In genomic region chr14:30270200-30271161, GRCh38 we compare ENCODE assay signal across 8 cellular contexts.
DNase-seq lines count a peak whose midpoint lies in the region; ATAC-seq and TF ChIP-seq lines count a peak whose summit lies in the region.

No MANE protein-coding gene starts in this region.

- 50% methylated on average over 6 of the region's 29 CpGs; no CpG with 5 or more reads in 1 of the 2 experiments for WGBS in IMR-90 (ENCODE audit: extremely low coverage in 2 of 2, insufficient read length in 1 of 2), 2 experiments

- peak overlapping the region; percentile 12 for H2BK5ac ChIP-seq in IMR-90 (ENCODE audit: low read depth, low read length, poor library complexity, severe bottlenecking)

- H3K27me3 Mint-ChIP-seq in activated T-cell treated with anti-CD3 and anti-CD28 coated beads, Interleukin-2, amount 50 U/mL, for 72 hours (ENCODE audit: low read depth), result peaks cover 17% of the 10 kb centered on the region

- H2AK5ac ChIP-seq in IMR-90 (ENCODE audit: low read depth, low read length), result peak overlapping the region; percentile 88; the same call in 1 of the 2 replicates

- peak overlapping the region; percentile 77; the same call in 1 of the 2 replicates for H3K18ac ChIP-seq in IMR-90 (ENCODE audit: low read depth, low read length)

- no TSS peak for BruUV-seq in IMR-90 (replicated peaks; lab: Mats Ljungman, UMichigan)

- H3K36me3 ChIP-seq in IMR-90 (ENCODE audit: control insufficient read depth, insufficient read depth, low read length) (no peaks in the 10 kb centered on the region), thoracic aorta (no peaks in the 10 kb centered on the region)

- DNase-seq in EH (ENCODE audit: low read depth), result peak; percentile 85
- DNase-seq in IMR-90, result peak; percentile 81
- DNase-seq in OCI-M1 (lab: John Stamatoyannopoulos, UW), result peak; percentile 90
- peak; percentile 67 to 75 for DNase-seq in activated T-cell treated with anti-CD3 and anti-CD28 coated beads, Interleukin-2, amount 50 U/mL, for 72 hours
- DNase-seq in foreskin fibroblast, result peak; percentile 75 to 91
- DNase-seq in non-pigmented ciliary epithelial cell (ENCODE audit: low read depth), result peak; percentile 54
- peak; percentile 27 for DNase-seq in thoracic aorta (ENCODE audit: low spot score)

- H4K5ac ChIP-seq in IMR-90 (ENCODE audit: low read depth, low read length), result peak overlapping the region; percentile 54

- in situ Hi-C loops in IMR-90 (cut with MboI; ENCODE audit: low sequenced_read_pairs), result no loop called here

- H3K36me3 Mint-ChIP-seq in activated T-cell treated with anti-CD3 and anti-CD28 coated beads, Interleukin-2, amount 50 U/mL, for 72 hours (ENCODE audit: insufficient read depth in 2 of 2), result no peaks in the 10 kb centered on the region

- intact Hi-C loops in IMR-90 (cut with micrococcal nuclease), result loop anchor here (1.0 to 5.0 kb wide), 3 partner anchors 48 to 1516 kb away; no protein-coding TSS in a partner anchor

- peak overlapping the region; percentile 94 for H2AFZ ChIP-seq in IMR-90 (replicated peaks; ENCODE audit: low read length, poor library complexity)

- peak overlapping the region; percentile 74 for H3K14ac ChIP-seq in IMR-90 (replicated peaks; ENCODE audit: low read depth, low read length)

- no peak overlapping the region for H3K27ac ChIP-seq in IMR-90 (ENCODE audit: insufficient read depth, low read length)
- H3K27ac ChIP-seq in thoracic aorta, result no peak overlapping the region

- H3K79me1 ChIP-seq in IMR-90 (ENCODE audit: low read depth in 1 of 2, low read length in 2 of 2), result no peaks in the 10 kb centered on the region

- peak overlapping the region; percentile 69 for H4K91ac ChIP-seq in IMR-90 (ENCODE audit: insufficient read depth, low read depth, low read length)

- peak overlapping the region; percentile 80; the same call in 1 of the 2 replicates for H3K23ac ChIP-seq in IMR-90 (ENCODE audit: low read depth, low read length)

- H2BK20ac ChIP-seq in IMR-90 (ENCODE audit: low read depth, low read length), result peak overlapping the region; percentile 86

- peak overlapping the region; percentile 89 for H3K4me2 ChIP-seq in IMR-90 (ENCODE audit: low read depth, low read length)

- peaks cover 8% of the 10 kb centered on the region for H3K4me1 Mint-ChIP-seq in activated T-cell treated with anti-CD3 and anti-CD28 coated beads, Interleukin-2, amount 50 U/mL, for 72 hours (ENCODE audit: low read depth)

- H4K8ac ChIP-seq in IMR-90 (ENCODE audit: low read depth in 2 of 2, low read length in 2 of 2), result peak overlapping the region; percentile 42 to 77

- peak overlapping the region; percentile 18 for H2AK9ac ChIP-seq in IMR-90 (replicated peaks; ENCODE audit: low read depth, low read length, poor library complexity)

- TF ChIP-seq POLR2A in IMR-90 (IDR thresholded peaks at IDR 0.05; ENCODE audit: low read depth, low read length), result no peak

- peak overlapping the region; percentile 80 for H3K4ac ChIP-seq in IMR-90 (ENCODE audit: low read depth, low read length)

- H3K4me3 ChIP-seq in IMR-90 (ENCODE audit: insufficient read depth, low read depth, low read length), result peak overlapping the region; percentile 41
- peak overlapping the region; percentile 36 to 56 for H3K4me3 ChIP-seq in foreskin fibroblast (ENCODE audit: low read depth in 1 of 2, low read length in 2 of 2)
- peak overlapping the region; percentile 53 for H3K4me3 ChIP-seq in thoracic aorta

- TF ChIP-seq CTCF in IMR-90 (conservative IDR thresholded peaks at IDR 0.05; ENCODE audit: low read depth, low read length), result peak; percentile 81
- peak; percentile 98 for TF ChIP-seq CTCF in foreskin fibroblast (IDR thresholded peaks at IDR 0.05; ENCODE audit: low read depth, low read length)
- peak; percentile 82 for TF ChIP-seq CTCF in thoracic aorta (IDR thresholded peaks at IDR 0.05)

- no peaks in the 10 kb centered on the region for H4K20me1 ChIP-seq in IMR-90 (ENCODE audit: insufficient read depth, low read length)

- H2BK15ac ChIP-seq in IMR-90 (ENCODE audit: low read depth, low read length), result peak overlapping the region; percentile 78

- peaks cover 11% of the 10 kb centered on the region for H3K9me1 ChIP-seq in IMR-90 (ENCODE audit: insufficient read depth, low read length)

- peak overlapping the region; percentile 37; the same call in 1 of the 2 replicates for H3K56ac ChIP-seq in IMR-90 (ENCODE audit: extremely low read depth, insufficient read depth, low read length)

- H3K4me3 Mint-ChIP-seq in activated T-cell treated with anti-CD3 and anti-CD28 coated beads, Interleukin-2, amount 50 U/mL, for 72 hours, result peak overlapping the region; percentile 2 to 40

- H3K9ac ChIP-seq in IMR-90 (ENCODE audit: low read depth, low read length), result peak overlapping the region; percentile 47; the same call in 1 of the 2 replicates

- POLR2A ChIA-PET in IMR-90 (lab: Charles Lee; ENCODE audit: unreplicated experiment), result interaction anchor here (0.6 kb wide), 1 partner anchor 8 kb away, joined by 3 read pairs; no protein-coding TSS in a partner anchor

- peak; percentile 93 for ATAC-seq in GM21737 (IDR thresholded peaks at IDR 0.05; ENCODE audit: unreplicated experiment)
- ATAC-seq in IMR-90 (ENCODE audit: low read depth), result peak; percentile 99
- ATAC-seq in activated T-cell treated with anti-CD3 and anti-CD28 coated beads, Interleukin-2, amount 50 U/mL, for 72 hours (replicated peaks in 1 of 2), result peak; percentile 78 to 84
- ATAC-seq in thoracic aorta (ENCODE audit: insufficient number of reproducible peaks, low FRiP score, low read depth), result peak; percentile 77

- dilution Hi-C loops in IMR-90 (cut with HindIII; ENCODE audit: low sequenced_read_pairs, unreplicated experiment), result no loop called here

- peak overlapping the region; percentile 86 for H2BK120ac ChIP-seq in IMR-90 (ENCODE audit: low read depth, low read length)

- H3K4me1 ChIP-seq in IMR-90 (ENCODE audit: control insufficient read depth, insufficient read depth, low read length), result peaks cover 3% of the 10 kb centered on the region; the same call in 1 of the 2 replicates
- peaks cover 0 to 10% of the 10 kb centered on the region in 2 donors for H3K4me1 ChIP-seq in thoracic aorta (ENCODE audit: control insufficient read depth in 1 of 2, low read depth in 2 of 2)

- H3K9me3 ChIP-seq in IMR-90 (ENCODE audit: control insufficient read depth, insufficient read depth, low read length) (no peaks in the 10 kb centered on the region), thoracic aorta (no peaks in the 10 kb centered on the region)

- no peak overlapping the region for H3K27ac Mint-ChIP-seq in activated T-cell treated with anti-CD3 and anti-CD28 coated beads, Interleukin-2, amount 50 U/mL, for 72 hours

- peaks cover 0 to 4% of the 10 kb centered on the region in 2 donors for H3K9me3 Mint-ChIP-seq in activated T-cell treated with anti-CD3 and anti-CD28 coated beads, Interleukin-2, amount 50 U/mL, for 72 hours

- H3K27me3 ChIP-seq in IMR-90 (ENCODE audit: control insufficient read depth, insufficient read depth, low read length) (no peaks in the 10 kb centered on the region), thoracic aorta (replicated peaks; ENCODE audit: insufficient read depth) (no peaks in the 10 kb centered on the region)

- peak; percentile 66 for TF ChIP-seq RAD21 in IMR-90 (IDR thresholded peaks at IDR 0.05; ENCODE audit: low read length)

- CTCF ChIA-PET in IMR-90 (lab: Yijun Ruan, JAX), result interaction anchor here (0.5 to 4.7 kb wide), 26 partner anchors 10 to 1519 kb away, joined by 3 to 44 read pairs (median 4); no protein-coding TSS in a partner anchor

TF ChIP-seq in IMR-90, 13 proteins besides CTCF, POLR2A, EP300 and RAD21:
- TF ChIP-seq FOS (IDR thresholded peaks at IDR 0.05; ENCODE audit: low read depth, low read length) (no peak), SMC3 (IDR thresholded peaks at IDR 0.05; ENCODE audit: low read depth, low read length) (peak; percentile 57)
TF ChIP-seq in IMR-90: peak in this region for 1.

Comparison
In these comparisons a context has a peak if more than half of its experiments do, and no peak if none do; other contexts are left out.
1. DNase-seq: peak in every context shown above with its lines; median percentile 90 in OCI-M1; 85 in EH; 83 in foreskin fibroblast; 81 in IMR-90; 71 in activated T-cell treated with anti-CD3 and anti-CD28 coated beads, Interleukin-2, amount 50 U/mL, for 72 hours; 54 in non-pigmented ciliary epithelial cell; 27 in thoracic aorta.